In genomic region chr10:89029785-89030437, GRCh38 we compare ENCODE assay signal across 2 cellular contexts.
TF ChIP-seq lines count a peak whose summit lies in the region.

No MANE protein-coding gene starts in this region.

TF ChIP-seq in HEK293T, 16 proteins besides CTCF, POLR2A, EP300 and RAD21:
- TF ChIP-seq SP1 (IDR thresholded peaks at IDR 0.05) (no peak), PKNOX1 (IDR thresholded peaks at IDR 0.05) (peak; percentile 77)

TF ChIP-seq in H1, 55 proteins besides CTCF, POLR2A, EP300 and RAD21:
- TF ChIP-seq, protein P1, sequence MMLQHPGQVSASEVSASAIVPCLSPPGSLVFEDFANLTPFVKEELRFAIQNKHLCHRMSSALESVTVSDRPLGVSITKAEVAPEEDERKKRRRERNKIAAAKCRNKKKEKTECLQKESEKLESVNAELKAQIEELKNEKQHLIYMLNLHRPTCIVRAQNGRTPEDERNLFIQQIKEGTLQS (IDR thresholded peaks at IDR 0.05; ENCODE audit: insufficient read depth, low read depth, low read length): no peak
- TF ChIP-seq ATF2 (IDR thresholded peaks at IDR 0.05; ENCODE audit: low read length) (no peak), SIRT6 (IDR thresholded peaks at IDR 0.05; ENCODE audit: low read length) (no peak), JUN (IDR thresholded peaks at IDR 0.05; ENCODE audit: low read depth, low read length) (no peak), YY1 (IDR thresholded peaks at IDR 0.05; ENCODE audit: low read depth, low read length) (0 out of 2 replicates have a peak, but pooled peaks have one; percentile 17), RBBP5 (IDR thresholded peaks at IDR 0.05; ENCODE audit: borderline replicate concordance, low read depth, low read length) (no peak), BRCA1 (IDR thresholded peaks at IDR 0.05; ENCODE audit: low read depth, low read length) (no peak), CBX5 (IDR thresholded peaks at IDR 0.05; ENCODE audit: low read depth, low read length) (no peak)
